26 cellular contexts compared by ENCODE assay signal in the genomic region with DNA sequence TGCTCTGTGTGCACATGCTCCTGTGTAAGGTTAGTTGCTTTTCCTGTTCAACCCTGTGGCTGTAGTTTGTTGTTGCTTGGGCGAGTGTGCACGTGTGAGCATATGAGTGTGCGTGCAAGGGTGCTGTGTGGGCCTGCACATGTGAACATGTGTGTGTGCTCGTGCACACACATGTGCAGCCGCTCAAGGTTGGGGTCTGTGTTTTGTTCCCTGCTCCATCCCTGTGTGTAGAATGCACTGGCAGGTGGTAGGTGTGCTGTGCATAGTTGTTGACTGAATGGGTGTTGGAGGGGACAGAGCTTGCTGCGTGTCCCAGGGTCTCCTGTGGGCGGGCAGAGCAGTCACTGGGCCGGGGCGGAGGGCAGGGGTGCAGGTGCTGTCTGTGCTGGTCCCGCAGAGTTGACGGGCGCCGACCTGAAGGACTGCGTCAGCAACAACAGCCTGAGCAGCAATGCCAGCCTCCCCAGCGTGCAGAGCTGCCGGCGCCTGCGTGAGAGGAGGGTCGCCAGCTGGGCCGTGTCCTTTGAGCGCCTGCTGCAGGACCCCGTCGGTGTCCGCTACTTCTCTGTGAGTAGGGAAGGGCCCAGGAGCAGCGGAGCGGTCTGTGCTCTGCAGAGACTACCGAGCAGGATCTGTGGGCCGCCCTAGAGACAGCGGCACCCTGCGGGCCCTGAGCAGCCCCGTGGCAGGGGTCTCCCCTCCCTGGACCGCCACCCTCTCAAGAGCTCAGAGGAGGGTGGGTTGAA. TPM values are rescaled to one million over a fixed set of nuclear protein-coding genes. Genes with fewer than 3 reads are reported as not detected.
DNase-seq lines count a peak whose midpoint lies in the region; ATAC-seq, FAIRE-seq and TF ChIP-seq lines count a peak whose summit lies in the region.
"Had no signal": no experiment of that assay in that cellular context is flagged by ENCODE, and none has a peak within 500 bp of the region (broad histone marks: within the 10 kb centered on the region; RNA-seq: fewer than 3 reads in every experiment).

No MANE protein-coding gene starts in this region.

- H3K36me3 ChIP-seq in HUES64 (ENCODE audit: insufficient read depth, low read length) (peaks cover 12% of the 10 kb centered on the region; the same call in 1 of the 2 replicates), HepG2 (replicated peaks in 1 of 2; ENCODE audit: control insufficient read depth in 1 of 2, insufficient read depth in 2 of 2, low read length in 2 of 2) (peaks cover 9 to 32% of the 10 kb centered on the region in 2 experiments; a peak in 4 of 5 replicates), MG63 (no peaks in the 10 kb centered on the region)
- H3K36me3 ChIP-seq: HAP-1 had no signal

- H3K9me3 ChIP-seq in HUES64 (ENCODE audit: insufficient read depth, low read depth, low read length): no peaks in the 10 kb centered on the region
- no peaks in the 10 kb centered on the region for H3K9me3 ChIP-seq in HepG2 (ENCODE audit: low read length)
- no peaks in the 10 kb centered on the region for H3K9me3 ChIP-seq in MG63
- H3K9me3 ChIP-seq: HAP-1 had no signal

- H3K4me1 ChIP-seq in HUES64 (ENCODE audit: insufficient read depth, low read length) (no peaks in the 10 kb centered on the region), HepG2 (ENCODE audit: insufficient read depth, low read length) (peaks cover 19% of the 10 kb centered on the region)
- H3K4me1 ChIP-seq: foreskin keratinocyte, HAP-1 had no signal

- ATAC-seq in HepG2 (no peak), sciatic nerve (peak; percentile 48), HG02840 (IDR thresholded peaks at IDR 0.05; ENCODE audit: low FRiP score, unreplicated experiment) (no peak)
- ATAC-seq: activated CD4-positive, alpha-beta T cell treated with anti-CD3 and anti-CD28 coated beads for 36 hours; activated CD8-positive, alpha-beta memory T cell treated with anti-CD3 and anti-CD28 coated beads, Interleukin-2, amount 10 ng/mL, durations not matched to agents 7 days and 5 days; activated T-helper 17 cell treated with anti-CD3 and anti-CD28 coated beads, Interleukin-2, amount 50 U/mL, for 72 hours; foreskin keratinocyte had no signal

- no peak overlapping the region for H2AFZ ChIP-seq in HepG2 (ENCODE audit: low read length)

- DNase-seq in HepG2 (ENCODE audit: low spot score) (no peak), sciatic nerve (ENCODE audit: low spot score) (peak; percentile 55), MG63 (no peak), HTR-8/SVneo (ENCODE audit: insufficient read length, low spot score) (no peak)
- no peak for DNase-seq in activated T-cell treated with anti-CD3 and anti-CD28 coated beads, Interleukin-2, amount 50 U/mL, for 24 hours
- DNase-seq: activated CD4-positive, alpha-beta T cell treated with anti-CD3 and anti-CD28 coated beads for 36 hours; activated CD8-positive, alpha-beta memory T cell treated with anti-CD3 and anti-CD28 coated beads, Interleukin-2, amount 10 ng/mL, durations not matched to agents 7 days and 5 days; erythroblast; foreskin keratinocyte; hippocampal formation; mesendoderm; NCI-H1092; NCI-H2081; NCI-H446 treated with DMSO at 0.1 percent for 48 hours; stimulated activated CD4-positive, alpha-beta T cell treated with anti-CD3 and anti-CD28 coated beads, Interleukin-12 subunit alpha, Interleukin-12 subunit beta, amount 100 ng/mL, for 4 hours had no signal

- TF ChIP-seq EP300 in HepG2 (IDR thresholded peaks at IDR 0.05; ENCODE audit: low read depth in 2 of 2, low read length in 2 of 2): no peak
- no peak for TF ChIP-seq EP300 in HepG2 (CRISPR knock-in tag; IDR thresholded peaks at IDR 0.05; ENCODE audit: borderline replicate concordance)

- BruUV-seq in HepG2 (replicated peaks; lab: Mats Ljungman, UMichigan): no TSS peak

- TF ChIP-seq CTCF in brain (conservative IDR thresholded peaks at IDR 0.05) (no peak), HepG2 (CRISPR knock-in tag; IDR thresholded peaks at IDR 0.05) (no peak)

- H3K4me1 Mint-ChIP-seq in brain: peaks cover 68% of the 10 kb centered on the region
- no peaks in the 10 kb centered on the region for H3K4me1 Mint-ChIP-seq in activated T-cell treated with anti-CD3 and anti-CD28 coated beads, Interleukin-2, amount 50 U/mL, for 24 hours (ENCODE audit: low read depth)
- H3K4me1 Mint-ChIP-seq: activated CD4-positive, alpha-beta T cell treated with anti-CD3 and anti-CD28 coated beads for 36 hours; activated CD8-positive, alpha-beta memory T cell treated with anti-CD3 and anti-CD28 coated beads, Interleukin-2, amount 10 ng/mL, durations not matched to agents 7 days and 5 days; activated T-helper 17 cell treated with anti-CD3 and anti-CD28 coated beads, Interleukin-2, amount 50 U/mL, for 72 hours had no signal

- H3K9ac ChIP-seq in HUES64 (ENCODE audit: low read depth, low read length) (no peak overlapping the region), HepG2 (ENCODE audit: insufficient read depth, low read depth, low read length) (no peak overlapping the region)

- no peaks in the 10 kb centered on the region for H4K20me1 ChIP-seq in HepG2 (ENCODE audit: insufficient read depth, low read length)

- POLR2A ChIA-PET in HepG2 (lab: Yijun Ruan, JAX): no interaction called here

- CTCF ChIA-PET in HepG2 (lab: Yijun Ruan, JAX; ENCODE audit: low intra/inter-chr PET ratio, low total read pairs): no interaction called here

- intact Hi-C loops in HepG2 (cut with micrococcal nuclease; ENCODE audit: unreplicated experiment): no loop called here
- intact Hi-C loops in sciatic nerve (cut with DNase I): no loop called here

- no peak for FAIRE-seq in HepG2 (lab: Jason Lieb, UNC)
- no peak for FAIRE-seq in HTR-8/SVneo (lab: Jason Lieb, UNC)
- FAIRE-seq: bronchial epithelial cell, islet of Langerhans, urothelium cell line had no signal

- 0 out of 2 replicates have a peak overlapping the region, but pooled peaks have one; percentile 13 for H3K27ac ChIP-seq in HUES64 (ENCODE audit: low read depth, low read length)
- H3K27ac ChIP-seq in HepG2 (ENCODE audit: extremely low read length, insufficient read depth, low read length): no peak overlapping the region
- H3K27ac ChIP-seq: foreskin keratinocyte had no signal

- peaks cover 19% of the 10 kb centered on the region for H3K79me2 ChIP-seq in HepG2 (ENCODE audit: insufficient read depth, low read length)

- H3K4me3 ChIP-seq in HUES64 (ENCODE audit: low read length) (no peak overlapping the region), HepG2 (replicated peaks in 1 of 3; ENCODE audit: insufficient read depth in 1 of 3, low read depth in 2 of 3, low read length in 3 of 3) (no peak overlapping the region), MG63 (no peak overlapping the region)
- H3K4me3 ChIP-seq: HAP-1 had no signal

- peaks cover 2% of the 10 kb centered on the region for H3K27me3 Mint-ChIP-seq in brain
- H3K27me3 Mint-ChIP-seq in activated T-cell treated with anti-CD3 and anti-CD28 coated beads, Interleukin-2, amount 50 U/mL, for 24 hours: no peaks in the 10 kb centered on the region
- H3K27me3 Mint-ChIP-seq: activated CD4-positive, alpha-beta T cell treated with anti-CD3 and anti-CD28 coated beads for 36 hours; activated CD8-positive, alpha-beta memory T cell treated with anti-CD3 and anti-CD28 coated beads, Interleukin-2, amount 10 ng/mL, durations not matched to agents 7 days and 5 days; activated T-helper 17 cell treated with anti-CD3 and anti-CD28 coated beads, Interleukin-2, amount 50 U/mL, for 72 hours had no signal

- TF ChIP-seq RAD21 in HepG2 (CRISPR knock-in tag; IDR thresholded peaks at IDR 0.05): no peak

- peaks cover 28% of the 10 kb centered on the region for H3K36me3 Mint-ChIP-seq in brain
- peaks cover 4% of the 10 kb centered on the region for H3K36me3 Mint-ChIP-seq in activated T-cell treated with anti-CD3 and anti-CD28 coated beads, Interleukin-2, amount 50 U/mL, for 24 hours (ENCODE audit: low read depth)
- H3K36me3 Mint-ChIP-seq: activated CD8-positive, alpha-beta memory T cell treated with anti-CD3 and anti-CD28 coated beads, Interleukin-2, amount 10 ng/mL, durations not matched to agents 7 days and 5 days had no signal

- H3K4me2 ChIP-seq in HepG2 (ENCODE audit: low read depth, low read length): no peak overlapping the region

- no peak overlapping the region for H3K4me3 Mint-ChIP-seq in brain
- no peak overlapping the region for H3K4me3 Mint-ChIP-seq in activated T-cell treated with anti-CD3 and anti-CD28 coated beads, Interleukin-2, amount 50 U/mL, for 24 hours
- H3K4me3 Mint-ChIP-seq: activated CD4-positive, alpha-beta T cell treated with anti-CD3 and anti-CD28 coated beads for 36 hours; activated CD8-positive, alpha-beta memory T cell treated with anti-CD3 and anti-CD28 coated beads, Interleukin-2, amount 10 ng/mL, durations not matched to agents 7 days and 5 days; activated T-helper 17 cell treated with anti-CD3 and anti-CD28 coated beads, Interleukin-2, amount 50 U/mL, for 72 hours; nephron had no signal

- peaks cover 0 to 3% (median 0%) of the 10 kb centered on the region in 5 experiments for H3K9me3 Mint-ChIP-seq in brain
- no peaks in the 10 kb centered on the region for H3K9me3 Mint-ChIP-seq in activated T-cell treated with anti-CD3 and anti-CD28 coated beads, Interleukin-2, amount 50 U/mL, for 24 hours
- H3K9me3 Mint-ChIP-seq: activated T-helper 17 cell treated with anti-CD3 and anti-CD28 coated beads, Interleukin-2, amount 50 U/mL, for 72 hours; nephron had no signal

- in situ Hi-C loops in HepG2 (cut with HindIII; ENCODE audit: extremely low pct_ligation_motif_present, low pct_unique_long_range_greater_than_20kb): no loop called here

- H3K27me3 ChIP-seq in HUES64 (ENCODE audit: insufficient read depth, low read length) (no peaks in the 10 kb centered on the region), HepG2 (ENCODE audit: control insufficient read depth in 1 of 2, insufficient read depth in 2 of 2, low read length in 2 of 2) (no peaks in the 10 kb centered on the region), MG63 (no peaks in the 10 kb centered on the region)
- H3K27me3 ChIP-seq: foreskin keratinocyte had no signal

- 93% methylated on average over 32 of the region's 32 CpGs for WGBS in HUES64
- 98% methylated on average over 20 of the region's 32 CpGs for WGBS in HepG2 (ENCODE audit: low lambda C conversion rate)

- H3K27ac Mint-ChIP-seq in brain: peak overlapping the region; percentile 17 to 88 (median 66)
- H3K27ac Mint-ChIP-seq in activated T-cell treated with anti-CD3 and anti-CD28 coated beads, Interleukin-2, amount 50 U/mL, for 24 hours: no peak overlapping the region
- H3K27ac Mint-ChIP-seq: activated CD4-positive, alpha-beta T cell treated with anti-CD3 and anti-CD28 coated beads for 36 hours; activated CD8-positive, alpha-beta memory T cell treated with anti-CD3 and anti-CD28 coated beads, Interleukin-2, amount 10 ng/mL, durations not matched to agents 7 days and 5 days; activated T-helper 17 cell treated with anti-CD3 and anti-CD28 coated beads, Interleukin-2, amount 50 U/mL, for 72 hours had no signal

- no peak for TF ChIP-seq POLR2A in HepG2 (IDR thresholded peaks at IDR 0.05; ENCODE audit: insufficient read depth in 1 of 2, low read depth in 2 of 2, low read length in 2 of 2)

RNA-seq across cellular contexts. Expression of gene HGFAC, which starts 27.9 kb away (rescaled TPM):
- 0.20 TPM for polyA plus RNA-seq in HUES64 (2013, experiment 1 of 2)
- polyA plus RNA-seq in HUES64 (2013, experiment 2 of 2): 0.32 TPM
- polyA plus RNA-seq in brain (ENCODE audit: insufficient read depth, low read depth, low replicate concordance) (0.88 TPM), HepG2 (2011; rRNA removed) (63.6 and 107 TPM in 2 replicates)
- total RNA-seq in HepG2 (2016; rRNA removed; fragmentation: Illumina TruSeq; extraction: Trizol) (0.98 and 8.5 TPM in 2 replicates), sciatic nerve (not detected)
- total RNA-seq in HepG2 (2016; cell fraction: cytosol; rRNA removed; fragmentation: Illumina TruSeq; extraction: Trizol; ENCODE audit: low read depth): 1.8 and 1.9 TPM in 2 replicates
- total RNA-seq in HepG2 (2016; cell fraction: insoluble cytoplasmic fraction; rRNA removed; fragmentation: Illumina TruSeq; extraction: Trizol): 1.2 and 9.0 TPM in 2 replicates
- 1.4 and 1.8 TPM in 2 replicates for total RNA-seq in HepG2 (2016; cell fraction: membrane; rRNA removed; fragmentation: Illumina TruSeq; extraction: Trizol)
- total RNA-seq in HepG2 (2016; cell fraction: nucleus; rRNA removed; fragmentation: Illumina TruSeq; extraction: Trizol): 14.0 and 15.7 TPM in 2 replicates
- 8.9 and 16.3 TPM in 2 replicates for polyA plus RNA-seq in HepG2 (2011; cell fraction: cytosol; rRNA removed)
- 1,761 and 2,041 TPM in 2 replicates for polyA plus RNA-seq in HepG2 (2011; cell fraction: nucleus; rRNA removed)
- 31.4 and 46.5 TPM in 2 replicates for polyA plus RNA-seq in HepG2 (2012)
- polyA plus RNA-seq in HepG2 (2016; cell fraction: cytosol; fragmentation: Illumina TruSeq; extraction: Trizol; ENCODE audit: low read depth): 1.9 and 2.1 TPM in 2 replicates
- polyA plus RNA-seq in HepG2 (2016; cell fraction: insoluble cytoplasmic fraction; fragmentation: Illumina TruSeq; extraction: Trizol; ENCODE audit: low read depth): 1.9 and 2.5 TPM in 2 replicates
- polyA plus RNA-seq in HepG2 (2016; cell fraction: membrane; fragmentation: Illumina TruSeq; extraction: Trizol; ENCODE audit: low read depth): 1.6 and 2.1 TPM in 2 replicates
- polyA plus RNA-seq in HepG2 (2016; cell fraction: nucleus; fragmentation: Illumina TruSeq; extraction: Trizol; ENCODE audit: insufficient read depth, low read depth): 65.6 and 66.9 TPM in 2 replicates
- 15.4 TPM in 1 of 2 replicates, not detected in the other for polyA minus RNA-seq in HepG2 (2011; rRNA and poly(A)+ RNA removed; ENCODE audit: low replicate concordance)
- 5.8 and 5.9 TPM in 2 replicates for polyA minus RNA-seq in HepG2 (2011; cell fraction: cytosol; rRNA and poly(A)+ RNA removed)
- 43.4 and 57.3 TPM in 2 replicates for polyA minus RNA-seq in HepG2 (2011; cell fraction: nucleus; rRNA and poly(A)+ RNA removed)
- 0.53 TPM in 1 of 2 replicates, not detected in the other for total RNA-seq in MG63 (2014; rRNA removed; shearing (Covaris generic); ENCODE audit: low replicate concordance)
- total RNA-seq: activated CD4-positive, alpha-beta T cell treated with anti-CD3 and anti-CD28 coated beads for 36 hours; activated CD8-positive, alpha-beta memory T cell treated with anti-CD3 and anti-CD28 coated beads, Interleukin-2, amount 10 ng/mL, durations not matched to agents 7 days and 5 days; activated T-helper 17 cell treated with anti-CD3 and anti-CD28 coated beads, Interleukin-2, amount 50 U/mL, for 72 hours; bronchial epithelial cell; Daoy; foreskin keratinocyte; pulmonary artery endothelial cell had no signal
- polyA plus RNA-seq: foreskin keratinocyte had no signal

RNA-seq across cellular contexts. Expression of gene DOK7, which starts 49.3 kb away (rescaled TPM):
- polyA plus RNA-seq in HUES64 (2013, experiment 1 of 2): 0.15 TPM
- polyA plus RNA-seq in HUES64 (2013, experiment 2 of 2): 0.32 TPM
- polyA plus RNA-seq in brain (ENCODE audit: insufficient read depth, low read depth, low replicate concordance) (0.48 TPM), HepG2 (2011; rRNA removed) (0.03 and 0.05 TPM in 2 replicates)
- total RNA-seq in HepG2 (2016; rRNA removed; fragmentation: Illumina TruSeq; extraction: Trizol) (0.07 TPM in 1 of 2 replicates, not detected in the other), sciatic nerve (not detected)
- not detected in 2 replicates for total RNA-seq in HepG2 (2016; cell fraction: cytosol; rRNA removed; fragmentation: Illumina TruSeq; extraction: Trizol; ENCODE audit: low read depth)
- 0.04 TPM in 1 of 2 replicates, not detected in the other for total RNA-seq in HepG2 (2016; cell fraction: insoluble cytoplasmic fraction; rRNA removed; fragmentation: Illumina TruSeq; extraction: Trizol)
- total RNA-seq in HepG2 (2016; cell fraction: membrane; rRNA removed; fragmentation: Illumina TruSeq; extraction: Trizol): 0.06 TPM in 1 of 2 replicates, not detected in the other
- not detected in 2 replicates for total RNA-seq in HepG2 (2016; cell fraction: nucleus; rRNA removed; fragmentation: Illumina TruSeq; extraction: Trizol)
- 0.05 and 0.08 TPM in 2 replicates for polyA plus RNA-seq in HepG2 (2011; cell fraction: cytosol; rRNA removed)
- polyA plus RNA-seq in HepG2 (2011; cell fraction: nucleus; rRNA removed): 0.26 and 0.32 TPM in 2 replicates
- not detected in 2 replicates for polyA plus RNA-seq in HepG2 (2012)
- not detected in 2 replicates for polyA plus RNA-seq in HepG2 (2016; cell fraction: cytosol; fragmentation: Illumina TruSeq; extraction: Trizol; ENCODE audit: low read depth)
- polyA plus RNA-seq in HepG2 (2016; cell fraction: insoluble cytoplasmic fraction; fragmentation: Illumina TruSeq; extraction: Trizol; ENCODE audit: low read depth): 0.19 TPM in 1 of 2 replicates, not detected in the other
- not detected in 2 replicates for polyA plus RNA-seq in HepG2 (2016; cell fraction: membrane; fragmentation: Illumina TruSeq; extraction: Trizol; ENCODE audit: low read depth)
- polyA plus RNA-seq in HepG2 (2016; cell fraction: nucleus; fragmentation: Illumina TruSeq; extraction: Trizol; ENCODE audit: insufficient read depth, low read depth): not detected in 2 replicates
- polyA minus RNA-seq in HepG2 (2011; rRNA and poly(A)+ RNA removed; ENCODE audit: low replicate concordance): 0.38 TPM in 1 of 2 replicates, not detected in the other
- not detected in 2 replicates for polyA minus RNA-seq in HepG2 (2011; cell fraction: cytosol; rRNA and poly(A)+ RNA removed)
- polyA minus RNA-seq in HepG2 (2011; cell fraction: nucleus; rRNA and poly(A)+ RNA removed): not detected in 2 replicates
- 7.1 and 9.6 TPM in 2 replicates for total RNA-seq in MG63 (2014; rRNA removed; shearing (Covaris generic); ENCODE audit: low replicate concordance)
- total RNA-seq: activated CD4-positive, alpha-beta T cell treated with anti-CD3 and anti-CD28 coated beads for 36 hours; activated CD8-positive, alpha-beta memory T cell treated with anti-CD3 and anti-CD28 coated beads, Interleukin-2, amount 10 ng/mL, durations not matched to agents 7 days and 5 days; activated T-helper 17 cell treated with anti-CD3 and anti-CD28 coated beads, Interleukin-2, amount 50 U/mL, for 72 hours had no signal
